ENCODE assay signal across 11 cellular contexts in the genomic region with DNA sequence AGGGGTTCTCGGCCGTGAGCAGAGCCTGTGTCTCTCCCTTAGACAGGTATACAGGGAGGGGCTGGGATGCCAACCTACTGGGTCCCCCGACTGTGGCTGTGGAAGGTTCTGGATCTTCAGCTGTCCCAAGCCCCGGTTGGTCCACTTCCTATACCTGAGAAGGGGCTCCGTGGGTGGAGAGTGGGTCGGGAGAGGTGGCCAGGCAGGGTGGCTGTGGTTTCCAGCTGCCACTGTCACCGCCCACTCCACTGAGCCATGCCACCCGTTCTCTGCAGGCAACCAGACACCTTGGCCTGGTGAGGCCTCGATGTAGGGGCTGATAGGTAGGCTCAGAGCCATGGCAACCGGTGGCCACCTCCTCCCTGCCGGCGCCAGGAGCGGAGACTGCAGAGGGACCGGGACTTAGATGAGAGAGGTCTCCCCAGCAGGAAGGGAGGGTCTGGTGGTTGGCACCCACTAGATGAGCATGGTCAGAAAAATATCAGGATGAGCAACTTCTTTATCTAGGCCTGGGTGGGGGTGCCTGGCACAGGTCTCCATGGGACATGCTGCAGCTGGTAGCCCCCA. TPM values are rescaled to one million over a fixed set of nuclear protein-coding genes. Genes with fewer than 3 reads are reported as not detected.
DNase-seq lines count a peak whose midpoint lies in the region; ATAC-seq, FAIRE-seq and TF ChIP-seq lines count a peak whose summit lies in the region.
"Had no signal": no experiment of that assay in that cellular context is flagged by ENCODE, and none has a peak within 500 bp of the region (broad histone marks: within the 10 kb centered on the region; RNA-seq: fewer than 3 reads in every experiment).

No MANE protein-coding gene starts in this region.

- no peaks in the 10 kb centered on the region for H3K9me3 Mint-ChIP-seq in astrocyte (ENCODE audit: unreplicated experiment)

- no peak for TF ChIP-seq POLR2A in testis (IDR thresholded peaks at IDR 0.05)

- peak overlapping the region; percentile 43 for H3K27ac ChIP-seq in astrocyte (ENCODE audit: low read depth, low read length)
- peak overlapping the region; percentile 94 for H3K27ac ChIP-seq in lower lobe of right lung
- peak overlapping the region; percentile 58 to 59 for H3K27ac ChIP-seq in testis

- no peak overlapping the region for H3K4me3 ChIP-seq in astrocyte (ENCODE audit: insufficient read depth, low read depth, low read length)
- H3K4me3 ChIP-seq in lower lobe of right lung: no peak overlapping the region
- H3K4me3 ChIP-seq in testis: no peak overlapping the region
- H3K4me3 ChIP-seq in mucosa of descending colon: no peak overlapping the region
- H3K4me3 ChIP-seq: GM12878 had no signal

- no peaks in the 10 kb centered on the region for H3K27me3 ChIP-seq in astrocyte (ENCODE audit: insufficient read depth, low read length)
- H3K27me3 ChIP-seq in lower lobe of right lung (ENCODE audit: low read depth): no peaks in the 10 kb centered on the region
- no peaks in the 10 kb centered on the region for H3K27me3 ChIP-seq in testis

- H3K4me1 Mint-ChIP-seq in astrocyte (ENCODE audit: low read depth, unreplicated experiment): peaks cover 36% of the 10 kb centered on the region

- TF ChIP-seq CTCF in astrocyte (IDR thresholded peaks at IDR 0.05; ENCODE audit: insufficient read depth, low read depth, low read length) (no peak), lower lobe of right lung (IDR thresholded peaks at IDR 0.05) (no peak), testis (IDR thresholded peaks at IDR 0.05) (no peak), mucosa of descending colon (IDR thresholded peaks at IDR 0.05) (no peak)

- no peaks in the 10 kb centered on the region for H3K27me3 Mint-ChIP-seq in astrocyte (ENCODE audit: low read depth, unreplicated experiment)

- peaks cover 70% of the 10 kb centered on the region for H3K79me2 ChIP-seq in astrocyte (ENCODE audit: insufficient read depth, low read length)

- H3K4me2 ChIP-seq in astrocyte (ENCODE audit: low read length): peak overlapping the region; percentile 98

- H4K20me1 ChIP-seq in astrocyte (ENCODE audit: insufficient read depth, low read length): peaks cover 79% of the 10 kb centered on the region

- no peak for FAIRE-seq in astrocyte (lab: Jason Lieb, UNC)
- FAIRE-seq: GM12878 had no signal

- no peak; the same call in 1 of the 2 replicates for TF ChIP-seq EP300 in Ishikawa (IDR thresholded peaks at IDR 0.05; ENCODE audit: borderline replicate concordance)

- no peak for TF ChIP-seq RAD21 in Ishikawa (IDR thresholded peaks at IDR 0.05; ENCODE audit: low read depth)

- H2AFZ ChIP-seq in astrocyte (ENCODE audit: low read depth, low read length): no peak overlapping the region

- H3K36me3 ChIP-seq in astrocyte (ENCODE audit: insufficient read depth, low read length) (peaks cover 10% of the 10 kb centered on the region), lower lobe of right lung (peaks cover 20% of the 10 kb centered on the region), testis (ENCODE audit: low read depth, missing control alignments) (no peaks in the 10 kb centered on the region), mucosa of descending colon (ENCODE audit: low read depth) (no peaks in the 10 kb centered on the region)

- H3K9ac ChIP-seq in astrocyte (ENCODE audit: low read length): no peak overlapping the region

- no peaks in the 10 kb centered on the region for H3K9me3 ChIP-seq in astrocyte (ENCODE audit: insufficient read depth, low read depth, low read length)
- H3K9me3 ChIP-seq in lower lobe of right lung: no peaks in the 10 kb centered on the region
- H3K9me3 ChIP-seq in testis: no peaks in the 10 kb centered on the region
- H3K9me3 ChIP-seq in mucosa of descending colon: no peaks in the 10 kb centered on the region

- H3K36me3 Mint-ChIP-seq in astrocyte (ENCODE audit: low read depth, unreplicated experiment): peaks cover 5% of the 10 kb centered on the region

- no peak for DNase-seq in astrocyte (ENCODE audit: low read depth)
- no peak for DNase-seq in lower lobe of right lung
- DNase-seq in testis: no peak
- DNase-seq in mucosa of descending colon: no peak
- DNase-seq in NCI-H524 treated with DMSO at 0.1 percent for 48 hours (lab: John Stamatoyannopoulos, UW): no peak
- DNase-seq: aorta; NCI-H1105; NK-92 treated with Interleukin-12 subunit alpha and Interleukin-12 subunit beta, amount 100 ng/mL, for 24 hours had no signal

- intact Hi-C loops in lower lobe of right lung (cut with DNase I): no loop called here
- intact Hi-C loops in testis (cut with DNase I; ENCODE audit: low total_unique reads): no loop called here
- intact Hi-C loops in mucosa of descending colon (cut with DNase I, micrococcal nuclease): no loop called here

- no peak for ATAC-seq in lower lobe of right lung
- ATAC-seq in mucosa of descending colon: no peak
- no peak for ATAC-seq in GM18498 (IDR thresholded peaks at IDR 0.05; ENCODE audit: unreplicated experiment)
- ATAC-seq: GM12878 had no signal

- WGBS in testis, 2 donors: 67 to 81% methylated on average over 5 to 14 of the region's 14 CpGs

- no peak overlapping the region for H3K27ac Mint-ChIP-seq in astrocyte (ENCODE audit: unreplicated experiment)

- H3K4me3 Mint-ChIP-seq in astrocyte (ENCODE audit: unreplicated experiment): no peak overlapping the region

- H3K4me1 ChIP-seq in astrocyte (ENCODE audit: insufficient read depth, low read length): peaks cover 64% of the 10 kb centered on the region
- H3K4me1 ChIP-seq in lower lobe of right lung: peaks cover 80% of the 10 kb centered on the region
- H3K4me1 ChIP-seq in testis: peaks cover 50% of the 10 kb centered on the region
- peaks cover 44% of the 10 kb centered on the region for H3K4me1 ChIP-seq in mucosa of descending colon (ENCODE audit: low read depth)

TF ChIP-seq in Ishikawa, 13 proteins besides CTCF, POLR2A, EP300 and RAD21:
- TF ChIP-seq TEAD4 (IDR thresholded peaks at IDR 0.05) (no peak), ZBTB7A (IDR thresholded peaks at IDR 0.05; ENCODE audit: low read depth) (0 out of 2 replicates have a peak, but pooled peaks have one; percentile 21), FOXM1 (IDR thresholded peaks at IDR 0.05; ENCODE audit: borderline replicate concordance, low read depth) (no peak), TCF12 (IDR thresholded peaks at IDR 0.05; ENCODE audit: low read depth) (no peak)
TF ChIP-seq in Ishikawa: peak in this region for 1.

RNA-seq across cellular contexts. Expression of gene TRIOBP, which starts 53.8 kb away (rescaled TPM):
- total RNA-seq in astrocyte (40.6 and 41.5 TPM in 2 replicates), lower lobe of right lung (78.8 TPM), testis (10 to 100 TPM; 74.0 to 80.2 TPM), mucosa of descending colon (100 to 1,000 TPM in 1 of 3 donors, 10 to 100 TPM in 2; 78.2 to 107 (median 78.6) TPM)
- 52.9 TPM for polyA plus RNA-seq in testis (ENCODE audit: insufficient read depth, low read depth, low replicate concordance)

RNA-seq across cellular contexts. Expression of gene GCAT, which starts 57.1 kb away (rescaled TPM):
- total RNA-seq in astrocyte: 12.8 and 14.3 TPM in 2 replicates
- 7.1 TPM for total RNA-seq in lower lobe of right lung
- 10 to 100 TPM; 36.7 to 40.6 TPM for total RNA-seq in testis
- 21.4 TPM for polyA plus RNA-seq in testis (ENCODE audit: insufficient read depth, low read depth, low replicate concordance)
- 10 to 100 TPM in 2 of 3 donors, 1 to 10 TPM in 1; 9.2 to 15.6 (median 13.6) TPM for total RNA-seq in mucosa of descending colon

Comparison
In these comparisons a context has a peak if more than half of its experiments do, and no peak if none do; other contexts are left out.
1. H3K27ac ChIP-seq: peak in every context shown above with its lines; median percentile 94 in lower lobe of right lung; 58 in testis; 43 in astrocyte.